In genomic region chr7:152059311-152059710, GRCh38 we compare ENCODE assay signal across 21 cellular contexts.
"Had no signal": no experiment of that assay in that cellular context is flagged by ENCODE, and none has a peak within 500 bp of the region (broad histone marks: within the 10 kb centered on the region; RNA-seq: fewer than 3 reads in every experiment).

No MANE protein-coding gene starts in this region.

- H3K4me2 ChIP-seq: KMS-11 had no signal

- FAIRE-seq: RCC 7860 had no signal

- H3K36me3 ChIP-seq: SJSA1 had no signal

- H3K4me3 ChIP-seq: SJSA1, SK-N-MC had no signal

- DNase-seq: Kasumi-1, MM.1S, NCI-H1092 treated with DMSO at 0.1 percent for 48 hours, NCI-H1436, NCI-H187, NCI-H2029, NCI-H2081 treated with DMSO at 0.1 percent for 48 hours, NCI-H2171, NCI-H226, NCI-H446, NCI-H510A, NCI-H524 treated with DMSO at 0.1 percent for 48 hours, NCI-H69, NCI-H774, Right ventricle myocardium superior, RPMI8226, SIG-M5 had no signal

- H3K9ac ChIP-seq: KMS-11 had no signal

- H3K9me3 ChIP-seq: SJSA1 had no signal

- H3K27me3 ChIP-seq: SJSA1 had no signal

- H3K27ac ChIP-seq: KMS-11, SJSA1, SK-N-MC had no signal
